1 cellular context compared by ENCODE assay signal in genomic region chr7:151249034-151249731, GRCh38.
TF ChIP-seq lines count a peak whose summit lies in the region.

No MANE protein-coding gene starts in this region.

TF ChIP-seq in K562, 482 proteins besides CTCF, POLR2A, EP300 and RAD21 (continues in another document):
- peak; percentile 21; the same call in 1 of the 2 replicates for TF ChIP-seq MAX (CRISPR knock-in tag; IDR thresholded peaks at IDR 0.05)
- TF ChIP-seq ZFP91 (CRISPR knock-in tag; IDR thresholded peaks at IDR 0.05), result no peak
- no peak for TF ChIP-seq SIN3B (IDR thresholded peaks at IDR 0.05; ENCODE audit: low read depth)
- TF ChIP-seq RHOXF2B (CRISPR knock-in tag; conservative IDR thresholded peaks at IDR 0.05), result no peak
- no peak for TF ChIP-seq HNRNPH1 (optimal IDR thresholded peaks at IDR 0.05; ENCODE audit: low read depth, low read length)
- no peak for TF ChIP-seq MAFG (tag; conservative IDR thresholded peaks at IDR 0.05)
- TF ChIP-seq RB1 (IDR thresholded peaks at IDR 0.05; ENCODE audit: low read depth), result peak; percentile 13; the same call in 1 of the 2 replicates
- TF ChIP-seq ZNF347 (CRISPR knock-in tag; IDR thresholded peaks at IDR 0.05; ENCODE audit: low read depth), result no peak
- TF ChIP-seq CHCHD3 (CRISPR knock-in tag; IDR thresholded peaks at IDR 0.05), result no peak
- no peak for TF ChIP-seq PCBP1 (IDR thresholded peaks at IDR 0.05; ENCODE audit: low read depth, low read length, poor library complexity, severe bottlenecking)
- no peak for TF ChIP-seq TRIM28 (IDR thresholded peaks at IDR 0.05)
- TF ChIP-seq ZNF277 (CRISPR knock-in tag; IDR thresholded peaks at IDR 0.05; ENCODE audit: borderline replicate concordance), result no peak
- no peak for TF ChIP-seq BCLAF1 (IDR thresholded peaks at IDR 0.05; ENCODE audit: borderline replicate concordance in 1 of 2, control insufficient read depth in 1 of 2, low read depth in 2 of 2, low read length in 1 of 2)
- no peak for TF ChIP-seq PRDM10 (IDR thresholded peaks at IDR 0.05; ENCODE audit: partially characterized antibody)
- no peak for TF ChIP-seq SRSF9 (IDR thresholded peaks at IDR 0.05; ENCODE audit: borderline replicate concordance, low read depth, low read length)
- peak; percentile 74 for TF ChIP-seq NFIC (IDR thresholded peaks at IDR 0.05)
- TF ChIP-seq FOXP1 (CRISPR knock-in tag; IDR thresholded peaks at IDR 0.05), result 0 out of 2 replicates have a peak, but pooled peaks have one; percentile 5
- 0 out of 2 replicates have a peak, but pooled peaks have one; percentile 24 for TF ChIP-seq POLR2G (IDR thresholded peaks at IDR 0.05; ENCODE audit: low read depth, low read length)
- no peak for TF ChIP-seq SPI1 (IDR thresholded peaks at IDR 0.05; ENCODE audit: borderline replicate concordance, low read depth, low read length)
- no peak for TF ChIP-seq ZNF311 (CRISPR knock-in tag; IDR thresholded peaks at IDR 0.05)
- 0 out of 2 replicates have a peak, but pooled peaks have one; percentile 31 for TF ChIP-seq HMGXB4 (CRISPR knock-in tag; IDR thresholded peaks at IDR 0.05)
- no peak for TF ChIP-seq ZNF134 (CRISPR knock-in tag; conservative IDR thresholded peaks at IDR 0.05)
- peak; percentile 8; the same call in 1 of the 2 replicates for TF ChIP-seq PHF8 (IDR thresholded peaks at IDR 0.05; ENCODE audit: borderline replicate concordance, low read length)
- TF ChIP-seq SIN3A (IDR thresholded peaks at IDR 0.05; ENCODE audit: borderline replicate concordance in 2 of 2, control insufficient read depth in 1 of 2, low read depth in 2 of 2, low read length in 2 of 2), result no peak
- TF ChIP-seq CAMTA2 (CRISPR knock-in tag; conservative IDR thresholded peaks at IDR 0.05), result no peak
- peak; percentile 64 for TF ChIP-seq L3MBTL2 (IDR thresholded peaks at IDR 0.05)
- TF ChIP-seq KLF13 (tag; IDR thresholded peaks at IDR 0.05; ENCODE audit: borderline replicate concordance, low read depth), result no peak
- TF ChIP-seq ZBTB7A (IDR thresholded peaks at IDR 0.05; ENCODE audit: borderline replicate concordance, control insufficient read depth, low read depth, low read length), result peak; percentile 16; the same call in 1 of the 2 replicates
- no peak for TF ChIP-seq CHD7 (IDR thresholded peaks at IDR 0.05; ENCODE audit: low read depth, low read length)
- peak; percentile 11 for TF ChIP-seq SAP30 (IDR thresholded peaks at IDR 0.05; ENCODE audit: borderline replicate concordance, insufficient read depth, low read depth, low read length, poor library complexity, severe bottlenecking)
- TF ChIP-seq ZBTB2 (IDR thresholded peaks at IDR 0.05), result peak; percentile 72; the same call in 1 of the 2 replicates
